In genomic region chr9:35834260-35835215, GRCh38 we compare ENCODE assay signal across 1 cellular context.
TF ChIP-seq lines count a peak whose summit lies in the region.

No MANE protein-coding gene starts in this region.

TF ChIP-seq in HepG2, 621 proteins besides CTCF, POLR2A, EP300 and RAD21 (continued from another document and continues in another):
- TF ChIP-seq ZUFSP (CRISPR knock-in tag; IDR thresholded peaks at IDR 0.05; ENCODE audit: borderline replicate concordance) (no peak), PRDM15 (CRISPR knock-in tag; IDR thresholded peaks at IDR 0.05) (no peak), EED (CRISPR knock-in tag; IDR thresholded peaks at IDR 0.05) (no peak), ZFP1 (CRISPR knock-in tag; IDR thresholded peaks at IDR 0.05) (no peak), ZBTB33 (CRISPR knock-in tag; IDR thresholded peaks at IDR 0.05) (no peak), MIXL1 (CRISPR knock-in tag; IDR thresholded peaks at IDR 0.05) (no peak), ZNF780A (CRISPR knock-in tag; IDR thresholded peaks at IDR 0.05) (no peak), ONECUT2 (CRISPR knock-in tag; IDR thresholded peaks at IDR 0.05) (no peak), JARID2 (CRISPR knock-in tag; IDR thresholded peaks at IDR 0.05; ENCODE audit: insufficient replicate concordance) (no peak), KLF16 (CRISPR knock-in tag; IDR thresholded peaks at IDR 0.05) (no peak), ZBTB49 (CRISPR knock-in tag; IDR thresholded peaks at IDR 0.05; ENCODE audit: borderline replicate concordance) (no peak), SALL2 (CRISPR knock-in tag; IDR thresholded peaks at IDR 0.05) (no peak), ADNP (CRISPR knock-in tag; IDR thresholded peaks at IDR 0.05) (no peak), ZBTB34 (CRISPR knock-in tag; IDR thresholded peaks at IDR 0.05) (no peak), ZNF543 (CRISPR knock-in tag; IDR thresholded peaks at IDR 0.05) (no peak), NR2F1 (CRISPR knock-in tag; IDR thresholded peaks at IDR 0.05) (peak; percentile 94 to 95), ZFP36L1 (CRISPR knock-in tag; IDR thresholded peaks at IDR 0.05) (no peak), RFX1 (IDR thresholded peaks at IDR 0.05) (no peak), ZBTB8A (CRISPR knock-in tag; IDR thresholded peaks at IDR 0.05; ENCODE audit: borderline replicate concordance, low read depth) (no peak), BCL3 (CRISPR knock-in tag; IDR thresholded peaks at IDR 0.05) (no peak), ZNF136 (CRISPR knock-in tag; IDR thresholded peaks at IDR 0.05; ENCODE audit: low read depth) (no peak), ZNF251 (CRISPR knock-in tag; IDR thresholded peaks at IDR 0.05) (no peak), NBN (conservative IDR thresholded peaks at IDR 0.05) (no peak), ZNF326 (CRISPR knock-in tag; IDR thresholded peaks at IDR 0.05; ENCODE audit: borderline replicate concordance) (no peak), CC2D1A (CRISPR knock-in tag; IDR thresholded peaks at IDR 0.05) (no peak), E2F2 (CRISPR knock-in tag; IDR thresholded peaks at IDR 0.05; ENCODE audit: borderline replicate concordance) (no peak), PHF5A (CRISPR knock-in tag; IDR thresholded peaks at IDR 0.05; ENCODE audit: low read depth, unreplicated experiment) (no peak), MATR3 (CRISPR knock-in tag; IDR thresholded peaks at IDR 0.05) (no peak), ZNF256 (CRISPR knock-in tag; conservative IDR thresholded peaks at IDR 0.05) (no peak), CHD4 (IDR thresholded peaks at IDR 0.05; ENCODE audit: borderline replicate concordance, low read length) (no peak), HINFP (CRISPR knock-in tag; IDR thresholded peaks at IDR 0.05; ENCODE audit: low read depth) (no peak), ATF3 (CRISPR knock-in tag; IDR thresholded peaks at IDR 0.05) (no peak), CCAR2 (optimal IDR thresholded peaks at IDR 0.05; ENCODE audit: low read depth, low read length) (no peak), ZNF562 (CRISPR knock-in tag; IDR thresholded peaks at IDR 0.05; ENCODE audit: borderline replicate concordance) (no peak), ZNF800 (CRISPR knock-in tag; IDR thresholded peaks at IDR 0.05) (no peak), ZIK1 (CRISPR knock-in tag; IDR thresholded peaks at IDR 0.05; ENCODE audit: borderline replicate concordance, low read depth) (no peak), ZFP82 (CRISPR knock-in tag; IDR thresholded peaks at IDR 0.05; ENCODE audit: borderline replicate concordance) (no peak), TRIM24 (CRISPR knock-in tag; IDR thresholded peaks at IDR 0.05) (no peak), UBTF (CRISPR knock-in tag; IDR thresholded peaks at IDR 0.05) (no peak), ZNF883 (CRISPR knock-in tag; IDR thresholded peaks at IDR 0.05; ENCODE audit: not compliant biosample characterization) (no peak), GLMP (CRISPR knock-in tag; IDR thresholded peaks at IDR 0.05; ENCODE audit: borderline replicate concordance) (no peak), MYNN (CRISPR knock-in tag; IDR thresholded peaks at IDR 0.05; ENCODE audit: low read depth) (no peak)
